ENCODE assay signal across 9 cellular contexts in the genomic region with DNA sequence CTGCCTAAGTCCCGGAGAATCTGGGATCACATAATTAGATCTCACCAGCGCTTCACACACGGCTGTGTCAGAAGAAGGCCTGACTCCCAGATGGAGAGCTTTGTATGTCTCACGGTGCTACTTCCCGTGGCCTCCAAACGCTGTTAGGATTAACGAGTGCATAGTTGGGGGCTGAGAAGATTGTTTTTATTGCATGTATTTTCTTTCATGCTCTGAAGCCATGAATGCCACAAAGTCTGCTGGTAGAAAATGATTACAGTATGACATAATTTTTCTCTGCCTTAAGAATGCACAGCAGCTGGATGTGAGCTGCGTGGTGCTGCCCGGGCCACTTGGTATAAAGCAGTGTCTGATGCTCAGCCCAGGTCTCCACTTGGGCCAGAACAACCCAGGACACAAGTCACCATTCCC.
DNase-seq lines count a peak whose midpoint lies in the region; ATAC-seq and TF ChIP-seq lines count a peak whose summit lies in the region.
"Had no signal": no experiment of that assay in that cellular context is flagged by ENCODE, and none has a peak within 500 bp of the region (broad histone marks: within the 10 kb centered on the region; RNA-seq: fewer than 3 reads in every experiment).

No MANE protein-coding gene starts in this region.

- H3K36me3 ChIP-seq in SJCRH30 = no peaks in the 10 kb centered on the region
- H3K36me3 ChIP-seq in PC-9 (ENCODE audit: low read depth) = peaks cover 9% of the 10 kb centered on the region; the same call in 1 of the 2 replicates

- intact Hi-C loops in PC-9 (cut with micrococcal nuclease; ENCODE audit: unreplicated experiment) = no loop called here

- no peaks in the 10 kb centered on the region for H3K79me2 ChIP-seq in PC-9 (ENCODE audit: low read depth)

- H2AFZ ChIP-seq in PC-9 = no peak overlapping the region

- no peaks in the 10 kb centered on the region for H4K20me1 ChIP-seq in PC-9 (ENCODE audit: insufficient read depth)

- H3K4me1 ChIP-seq in SJCRH30 (peaks cover 21% of the 10 kb centered on the region), PC-9 (replicated peaks; ENCODE audit: insufficient read depth) (no peaks in the 10 kb centered on the region)

- H3K9me2 ChIP-seq in PC-9 (ENCODE audit: insufficient read depth) = no peaks in the 10 kb centered on the region

- BruUV-seq in PC-9 (replicated peaks; lab: Mats Ljungman, UMichigan) = no TSS peak

- H3F3A ChIP-seq in PC-9 (ENCODE audit: insufficient read depth, low read depth) = no peaks in the 10 kb centered on the region

- CTCF ChIA-PET in PC-9 (lab: Charles Lee) = no interaction called here

- H3K27me3 ChIP-seq in SJCRH30 = no peaks in the 10 kb centered on the region
- H3K27me3 ChIP-seq in PC-9 (ENCODE audit: insufficient read depth, low read depth) = no peaks in the 10 kb centered on the region

- TF ChIP-seq CTCF in PC-9 (conservative IDR thresholded peaks at IDR 0.05) = no peak

- H3K27ac ChIP-seq in SJCRH30 (peak overlapping the region; percentile 80), PC-9 (no peak overlapping the region)

- no peak overlapping the region for H3K4me2 ChIP-seq in PC-9

- POLR2A ChIA-PET in PC-9 (lab: Charles Lee; ENCODE audit: unreplicated experiment) = no interaction called here

- ATAC-seq in GM21723 (IDR thresholded peaks at IDR 0.05; ENCODE audit: unreplicated experiment) = no peak

- H3K4me3 ChIP-seq in SJCRH30 (no peak overlapping the region), PC-9 (no peak overlapping the region)

- DNase-seq in Daoy (ENCODE audit: low read depth) (peak; percentile 92), SJCRH30 (peak; percentile 87 to 91), fibroblast of peridontal ligament (ENCODE audit: extremely low read depth) (peak; percentile 96), retina (peak; percentile 72), SKM-1 treated with dmso at 0.1 percent for 144 hours (lab: John Stamatoyannopoulos, UW; ENCODE audit: unreplicated experiment) (no peak), PC-9 (no peak)
- DNase-seq in activated CD4-positive, alpha-beta T cell treated with anti-CD3 and anti-CD28 coated beads for 4 hours = no peak
- DNase-seq: activated CD4-positive, alpha-beta T cell treated with anti-CD3 and anti-CD28 coated beads, Interleukin-2, amount 10 ng/mL, durations not matched to agents 7 days and 5 days had no signal

- H3K9me3 ChIP-seq in SJCRH30 (replicated peaks) = peaks cover 17% of the 10 kb centered on the region; the same call in 1 of the 2 replicates
- peaks cover 13% of the 10 kb centered on the region for H3K9me3 ChIP-seq in PC-9 (ENCODE audit: insufficient read depth, low read depth)

Comparison
In these comparisons a context has a peak if more than half of its experiments do, and no peak if none do; other contexts are left out.
1. DNase-seq: peak in Daoy (single experiment), SJCRH30 (2 of 2), fibroblast of peridontal ligament (single experiment) and retina (single experiment); none in SKM-1 treated with dmso at 0.1 percent for 144 hours (single experiment), activated CD4-positive, alpha-beta T cell treated with anti-CD3 and anti-CD28 coated beads for 4 hours (0 of 2) and PC-9 (0 of 2).